In genomic region chr10:132670546-132670945, GRCh38 we compare ENCODE assay signal across 14 cellular contexts.
"Had no signal": no experiment of that assay in that cellular context is flagged by ENCODE, and none has a peak within 500 bp of the region (broad histone marks: within the 10 kb centered on the region; RNA-seq: fewer than 3 reads in every experiment).

No MANE protein-coding gene starts in this region.

- H3K9me3 ChIP-seq: ascending aorta, heart right ventricle, sigmoid colon, transverse colon had no signal

- H3K4me3 ChIP-seq: ascending aorta, heart right ventricle, sigmoid colon, transverse colon had no signal

- H3K36me3 Mint-ChIP-seq: activated CD8-positive, alpha-beta memory T cell treated with anti-CD3 and anti-CD28 coated beads, Interleukin-2, amount 10 ng/mL, durations not matched to agents 7 days and 5 days had no signal

- H3K27me3 ChIP-seq: ascending aorta, heart right ventricle, sigmoid colon, transverse colon had no signal

- DNase-seq: activated CD4-positive, alpha-beta T cell treated with anti-CD3 and anti-CD28 coated beads, Interleukin-2, amount 50 U/mL, for 48 hours; activated CD4-positive, CD25-positive, alpha-beta regulatory T cell; activated CD8-positive, alpha-beta memory T cell treated with anti-CD3 and anti-CD28 coated beads, Interleukin-2, amount 10 ng/mL, durations not matched to agents 7 days and 5 days; activated T-cell treated with anti-CD3 and anti-CD28 coated beads, Interleukin-2, amount 50 U/mL, for 4 hours; foreskin melanocyte; stimulated activated CD4-positive, alpha-beta T cell treated with anti-CD3 and anti-CD28 coated beads, Interleukin-2, amount 100 ng/mL, for 24 hours; stimulated activated naive CD4-positive, alpha-beta T cell; substantia nigra; T-helper 17 cell; transverse colon had no signal

- H3K27ac ChIP-seq: ascending aorta, heart right ventricle, sigmoid colon, transverse colon had no signal

- ATAC-seq: activated CD8-positive, alpha-beta memory T cell treated with anti-CD3 and anti-CD28 coated beads, Interleukin-2, amount 10 ng/mL, durations not matched to agents 7 days and 5 days; activated T-cell treated with anti-CD3 and anti-CD28 coated beads, Interleukin-2, amount 50 U/mL, for 4 hours; T-helper 17 cell had no signal

- H3K27me3 Mint-ChIP-seq: activated CD8-positive, alpha-beta memory T cell treated with anti-CD3 and anti-CD28 coated beads, Interleukin-2, amount 10 ng/mL, durations not matched to agents 7 days and 5 days; T-helper 17 cell had no signal

- H3K4me1 ChIP-seq: ascending aorta, transverse colon had no signal

- H3K27ac Mint-ChIP-seq: activated CD8-positive, alpha-beta memory T cell treated with anti-CD3 and anti-CD28 coated beads, Interleukin-2, amount 10 ng/mL, durations not matched to agents 7 days and 5 days; progenitor cell of endocrine pancreas; T-helper 17 cell had no signal

- H3K36me3 ChIP-seq: ascending aorta, sigmoid colon, transverse colon had no signal

- H3K9me3 Mint-ChIP-seq: activated T-cell treated with anti-CD3 and anti-CD28 coated beads, Interleukin-2, amount 50 U/mL, for 4 hours had no signal

- H3K4me3 Mint-ChIP-seq: activated CD8-positive, alpha-beta memory T cell treated with anti-CD3 and anti-CD28 coated beads, Interleukin-2, amount 10 ng/mL, durations not matched to agents 7 days and 5 days; activated T-cell treated with anti-CD3 and anti-CD28 coated beads, Interleukin-2, amount 50 U/mL, for 4 hours; T-helper 17 cell had no signal
